Comparison of ENCODE assay signal across 2 cellular contexts in the genomic region with DNA sequence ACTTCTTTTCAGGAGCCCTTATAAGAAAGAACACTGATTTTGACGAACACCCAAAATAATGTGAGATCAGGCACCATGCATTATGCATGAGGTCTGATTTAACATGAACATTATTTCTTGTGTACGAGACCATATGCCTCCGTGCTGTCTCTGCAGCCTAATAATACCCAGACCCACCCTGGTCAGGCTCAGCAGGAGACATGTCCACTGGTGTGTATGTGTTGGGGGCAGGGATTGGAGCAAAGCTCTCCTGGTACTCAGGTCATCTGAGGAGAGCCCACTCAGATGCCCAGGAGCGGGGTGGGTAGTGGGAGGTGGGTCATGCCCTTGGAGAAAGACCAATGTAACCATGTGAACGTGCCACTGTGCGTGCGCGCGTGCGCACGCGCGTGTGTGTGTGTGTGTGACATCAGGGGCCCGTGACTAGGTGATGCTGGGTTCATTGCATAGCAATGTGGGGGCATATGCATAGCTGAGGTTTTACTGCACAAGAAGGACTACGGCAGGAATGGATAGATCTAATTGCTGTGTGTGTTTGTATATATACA.
TF ChIP-seq lines count a peak whose summit lies in the region.

No MANE protein-coding gene starts in this region.

TF ChIP-seq in A549, 52 proteins besides CTCF, POLR2A, EP300 and RAD21:
- no peak for TF ChIP-seq GATA3 (IDR thresholded peaks at IDR 0.05; ENCODE audit: borderline replicate concordance)
- no peak for TF ChIP-seq SREBF2 (IDR thresholded peaks at IDR 0.05)
- TF ChIP-seq MYC (IDR thresholded peaks at IDR 0.05; ENCODE audit: borderline replicate concordance, low read length) = no peak
- TF ChIP-seq PHF8 (IDR thresholded peaks at IDR 0.05; ENCODE audit: borderline replicate concordance, low read depth) = no peak
- no peak for TF ChIP-seq ZC3H11A (IDR thresholded peaks at IDR 0.05)
- no peak for TF ChIP-seq KDM5A (IDR thresholded peaks at IDR 0.05)
- no peak for TF ChIP-seq KDM1A (IDR thresholded peaks at IDR 0.05; ENCODE audit: low read depth)
- no peak for TF ChIP-seq CEBPB (IDR thresholded peaks at IDR 0.05)

TF ChIP-seq in GM12891, 5 proteins besides CTCF, POLR2A, EP300 and RAD21:
- TF ChIP-seq POU2F2 (IDR thresholded peaks at IDR 0.05; ENCODE audit: low read depth, low read length) = no peak
- TF ChIP-seq PAX5 (IDR thresholded peaks at IDR 0.05; ENCODE audit: insufficient read depth, low read length, severe bottlenecking) = no peak
- TF ChIP-seq SPI1 (IDR thresholded peaks at IDR 0.05; ENCODE audit: low read depth, low read length) = no peak
- no peak for TF ChIP-seq TAF1 (IDR thresholded peaks at IDR 0.05; ENCODE audit: low read depth, low read length)
